Comparison of ENCODE assay signal across 22 cellular contexts in the genomic region with DNA sequence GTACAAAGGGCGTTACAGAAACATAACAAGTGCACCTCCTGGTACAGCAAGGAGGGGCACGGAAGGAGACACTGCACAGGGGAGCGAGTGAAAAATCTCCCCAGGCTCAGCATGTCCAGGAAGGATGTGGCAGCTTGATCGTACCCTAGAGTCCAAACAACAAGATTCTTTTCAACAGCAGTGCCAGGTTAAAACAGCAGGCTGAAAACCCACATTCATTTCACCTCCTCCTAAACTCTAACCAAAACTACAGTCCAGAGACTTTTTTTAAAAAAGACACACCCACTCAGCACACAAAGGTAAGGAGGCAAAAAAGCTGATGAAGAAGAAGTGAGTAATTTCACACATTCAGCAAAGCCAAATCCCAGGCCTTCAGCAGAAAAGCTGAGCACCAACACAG.
DNase-seq lines count a peak whose midpoint lies in the region; ATAC-seq and TF ChIP-seq lines count a peak whose summit lies in the region.
"Had no signal": no experiment of that assay in that cellular context is flagged by ENCODE, and none has a peak within 500 bp of the region (broad histone marks: within the 10 kb centered on the region; RNA-seq: fewer than 3 reads in every experiment).

No MANE protein-coding gene starts in this region.

- no peaks in the 10 kb centered on the region for H3K27me3 Mint-ChIP-seq in activated T-cell treated with anti-CD3 and anti-CD28 coated beads, Interleukin-2, amount 50 U/mL, for 24 hours
- H3K27me3 Mint-ChIP-seq in WTC11 (ENCODE audit: low read depth): no peaks in the 10 kb centered on the region
- H3K27me3 Mint-ChIP-seq in activated naive CD8-positive, alpha-beta T cell treated with anti-CD3 and anti-CD28 coated beads, Interleukin-2, amount 10 ng/mL, durations not matched to agents 7 days and 5 days: no peaks in the 10 kb centered on the region
- no peaks in the 10 kb centered on the region for H3K27me3 Mint-ChIP-seq in stimulated activated naive B cell treated with anti-CD40 and anti-IgM and Interleukin-4, amounts not matched to agents 10 μg/mL and 1 μg/mL and 100 μg/mL, for 72 hours

- no peak overlapping the region for H3K4me3 ChIP-seq in OCI-LY7 (ENCODE audit: low read depth, low read length, poor library complexity, severe bottlenecking)
- H3K4me3 ChIP-seq: gastroesophageal sphincter, prostate gland, skin epidermis, thyroid gland had no signal

- intact Hi-C loops in OCI-LY7 (cut with micrococcal nuclease; ENCODE audit: unreplicated experiment): no loop called here

- BruUV-seq in OCI-LY7 (replicated peaks; lab: Mats Ljungman, UMichigan): no TSS peak

- no peaks in the 10 kb centered on the region for H3K4me1 ChIP-seq in OCI-LY7 (ENCODE audit: insufficient read depth, low read length, poor library complexity, severe bottlenecking)
- H3K4me1 ChIP-seq: prostate gland, thyroid gland had no signal

- H2AFZ ChIP-seq in OCI-LY7 (ENCODE audit: low read length): no peak overlapping the region

- H4K20me1 ChIP-seq in OCI-LY7 (ENCODE audit: insufficient read depth, low read length): no peaks in the 10 kb centered on the region

- peak overlapping the region; percentile 48 for H3K4me3 Mint-ChIP-seq in activated T-cell treated with anti-CD3 and anti-CD28 coated beads, Interleukin-2, amount 50 U/mL, for 24 hours
- H3K4me3 Mint-ChIP-seq in WTC11: no peak overlapping the region
- peak overlapping the region; percentile 45 for H3K4me3 Mint-ChIP-seq in activated naive CD8-positive, alpha-beta T cell treated with anti-CD3 and anti-CD28 coated beads, Interleukin-2, amount 10 ng/mL, durations not matched to agents 7 days and 5 days
- no peak overlapping the region for H3K4me3 Mint-ChIP-seq in stimulated activated naive B cell treated with anti-CD40 and anti-IgM and Interleukin-4, amounts not matched to agents 10 μg/mL and 1 μg/mL and 100 μg/mL, for 72 hours
- H3K4me3 Mint-ChIP-seq: nephron progenitor cell had no signal

- H3K9me2 ChIP-seq in OCI-LY7 (ENCODE audit: insufficient read depth, low read length): no peaks in the 10 kb centered on the region

- CTCF ChIA-PET in WTC11 (lab: Charles Lee) (interaction anchor here (1.5 to 2.0 kb wide), 2 partner anchors 12 to 254 kb away, joined by 6 read pairs; no protein-coding TSS in a partner anchor), OCI-LY7 (lab: Charles Lee; ENCODE audit: unreplicated experiment) (no interaction called here)

- no peaks in the 10 kb centered on the region for H3K79me2 ChIP-seq in OCI-LY7 (ENCODE audit: insufficient read depth, low read depth, low read length)

- ATAC-seq in WTC11: no peak
- peak; percentile 69 for ATAC-seq in activated naive CD8-positive, alpha-beta T cell treated with anti-CD3 and anti-CD28 coated beads, Interleukin-2, amount 10 ng/mL, durations not matched to agents 7 days and 5 days (ENCODE audit: low read depth)
- peak in 1 of 2 donors; percentile 23 for ATAC-seq in stimulated activated naive B cell treated with anti-CD40 and anti-IgM and Interleukin-4, amounts not matched to agents 10 μg/mL and 1 μg/mL and 100 μg/mL, for 72 hours (replicated peaks)
- ATAC-seq: gastroesophageal sphincter, left cardiac atrium, Right ventricle myocardium inferior had no signal

- H3K36me3 ChIP-seq in OCI-LY7 (ENCODE audit: insufficient read depth, low read length): no peaks in the 10 kb centered on the region
- H3K36me3 ChIP-seq: prostate gland, thyroid gland had no signal

- peaks cover 6% of the 10 kb centered on the region for H3K9me3 Mint-ChIP-seq in activated T-cell treated with anti-CD3 and anti-CD28 coated beads, Interleukin-2, amount 50 U/mL, for 24 hours
- no peaks in the 10 kb centered on the region for H3K9me3 Mint-ChIP-seq in WTC11
- H3K9me3 Mint-ChIP-seq in activated naive CD8-positive, alpha-beta T cell treated with anti-CD3 and anti-CD28 coated beads, Interleukin-2, amount 10 ng/mL, durations not matched to agents 7 days and 5 days: no peaks in the 10 kb centered on the region
- no peaks in the 10 kb centered on the region for H3K9me3 Mint-ChIP-seq in stimulated activated naive B cell treated with anti-CD40 and anti-IgM and Interleukin-4, amounts not matched to agents 10 μg/mL and 1 μg/mL and 100 μg/mL, for 72 hours
- H3K9me3 Mint-ChIP-seq: nephron progenitor cell had no signal

- TF ChIP-seq CTCF in WTC11 (IDR thresholded peaks at IDR 0.05): no peak
- TF ChIP-seq CTCF in OCI-LY7 (conservative IDR thresholded peaks at IDR 0.05; ENCODE audit: low read length): no peak

- H3K27ac Mint-ChIP-seq in activated T-cell treated with anti-CD3 and anti-CD28 coated beads, Interleukin-2, amount 50 U/mL, for 24 hours: peak overlapping the region; percentile 93
- peak overlapping the region; percentile 60; the same call in 1 of the 2 replicates for H3K27ac Mint-ChIP-seq in WTC11
- H3K27ac Mint-ChIP-seq in activated naive CD8-positive, alpha-beta T cell treated with anti-CD3 and anti-CD28 coated beads, Interleukin-2, amount 10 ng/mL, durations not matched to agents 7 days and 5 days: peak overlapping the region; percentile 61
- peak overlapping the region; percentile 62 for H3K27ac Mint-ChIP-seq in stimulated activated naive B cell treated with anti-CD40 and anti-IgM and Interleukin-4, amounts not matched to agents 10 μg/mL and 1 μg/mL and 100 μg/mL, for 72 hours
- H3K27ac Mint-ChIP-seq: nephron progenitor cell had no signal

- POLR2A ChIA-PET in WTC11 (lab: Charles Lee): no interaction called here
- POLR2A ChIA-PET in activated naive CD8-positive, alpha-beta T cell treated with anti-CD3 and anti-CD28 coated beads, Interleukin-2, amount 10 ng/mL, durations not matched to agents 7 days and 5 days (lab: Charles Lee): interaction anchor here (1.7 kb wide), 1 partner anchor 28 kb away, joined by 5 read pairs; no protein-coding TSS in a partner anchor
- POLR2A ChIA-PET in OCI-LY7 (lab: Charles Lee): interaction anchor here (1.1 kb wide), 1 partner anchor 13 kb away, joined by 3 read pairs; no protein-coding TSS in a partner anchor

- H3K27ac ChIP-seq in OCI-LY7 (ENCODE audit: low read depth, low read length, poor library complexity, severe bottlenecking): no peak overlapping the region
- H3K27ac ChIP-seq: C4-2B, gastroesophageal sphincter, prostate gland, thyroid gland had no signal

- H3K4me1 Mint-ChIP-seq in activated T-cell treated with anti-CD3 and anti-CD28 coated beads, Interleukin-2, amount 50 U/mL, for 24 hours (ENCODE audit: low read depth): peaks cover 88% of the 10 kb centered on the region
- 0 out of 2 replicates have a peak, but pooled peaks cover 2% of the 10 kb centered on the region for H3K4me1 Mint-ChIP-seq in WTC11
- peaks cover 43% of the 10 kb centered on the region for H3K4me1 Mint-ChIP-seq in activated naive CD8-positive, alpha-beta T cell treated with anti-CD3 and anti-CD28 coated beads, Interleukin-2, amount 10 ng/mL, durations not matched to agents 7 days and 5 days
- peaks cover 18 to 39% of the 10 kb centered on the region in 2 donors for H3K4me1 Mint-ChIP-seq in stimulated activated naive B cell treated with anti-CD40 and anti-IgM and Interleukin-4, amounts not matched to agents 10 μg/mL and 1 μg/mL and 100 μg/mL, for 72 hours
- H3K4me1 Mint-ChIP-seq: nephron progenitor cell had no signal

- no peaks in the 10 kb centered on the region for H3K9me3 ChIP-seq in OCI-LY7 (ENCODE audit: low read length)
- H3K9me3 ChIP-seq: gastroesophageal sphincter, prostate gland, thyroid gland had no signal

- peak; percentile 45 for DNase-seq in activated T-cell treated with anti-CD3 and anti-CD28 coated beads, Interleukin-2, amount 50 U/mL, for 24 hours
- no peak for DNase-seq in activated T-cell treated with anti-CD3 and anti-CD28 coated beads, Interleukin-2, amount 50 U/mL, for 48 hours
- no peak for DNase-seq in WTC11 (ENCODE audit: low spot score)
- DNase-seq in activated naive CD8-positive, alpha-beta T cell treated with anti-CD3 and anti-CD28 coated beads, Interleukin-2, amount 10 ng/mL, durations not matched to agents 7 days and 5 days: no peak
- DNase-seq in stimulated activated naive B cell treated with anti-CD40 and anti-IgM and Interleukin-4, amounts not matched to agents 10 μg/mL and 1 μg/mL and 100 μg/mL, for 72 hours: no peak
- DNase-seq in UCSD-AML1 (lab: John Stamatoyannopoulos, UW; ENCODE audit: unreplicated experiment): no peak
- DNase-seq in OCI-LY7 (ENCODE audit: low spot score): no peak
- no peak for DNase-seq in RKO (ENCODE audit: low spot score)
- DNase-seq: erythroblast, GF-D8, left cardiac atrium, mesendoderm, NCI-H1105 treated with DMSO at 0.1 percent for 48 hours, NCI-H2171, NCI-H526 treated with DMSO at 0.1 percent for 48 hours, nephron progenitor cell, thyroid gland had no signal

- H3K4me2 ChIP-seq in OCI-LY7 (ENCODE audit: low read length): no peak overlapping the region

- H3K36me3 Mint-ChIP-seq in activated T-cell treated with anti-CD3 and anti-CD28 coated beads, Interleukin-2, amount 50 U/mL, for 24 hours (ENCODE audit: low read depth): peaks cover 79% of the 10 kb centered on the region
- H3K36me3 Mint-ChIP-seq in WTC11: peaks cover 3% of the 10 kb centered on the region; the same call in 1 of the 2 replicates
- peaks cover 48% of the 10 kb centered on the region for H3K36me3 Mint-ChIP-seq in activated naive CD8-positive, alpha-beta T cell treated with anti-CD3 and anti-CD28 coated beads, Interleukin-2, amount 10 ng/mL, durations not matched to agents 7 days and 5 days
- H3K36me3 Mint-ChIP-seq in stimulated activated naive B cell treated with anti-CD40 and anti-IgM and Interleukin-4, amounts not matched to agents 10 μg/mL and 1 μg/mL and 100 μg/mL, for 72 hours: peaks cover 49 to 59% of the 10 kb centered on the region in 2 donors

TF ChIP-seq in WTC11, 78 proteins besides CTCF, POLR2A, EP300 and RAD21 (continues in another document):
- TF ChIP-seq ETV6 (CRISPR knock-in tag; IDR thresholded peaks at IDR 0.05) (no peak), HMGXB4 (CRISPR knock-in tag; IDR thresholded peaks at IDR 0.05) (no peak), ZNF423 (CRISPR knock-in tag; IDR thresholded peaks at IDR 0.05) (no peak), FOXJ3 (CRISPR knock-in tag; IDR thresholded peaks at IDR 0.05; ENCODE audit: borderline replicate concordance) (no peak), ZNF138 (CRISPR knock-in tag; conservative IDR thresholded peaks at IDR 0.05) (no peak), ZNF671 (CRISPR knock-in tag; IDR thresholded peaks at IDR 0.05) (no peak), TCF7 (CRISPR knock-in tag; IDR thresholded peaks at IDR 0.05; ENCODE audit: low read depth) (no peak)

Comparison
In these comparisons a context has a peak if more than half of its experiments do, and no peak if none do; other contexts are left out.
1. H3K4me3 Mint-ChIP-seq: peak in activated T-cell treated with anti-CD3 and anti-CD28 coated beads, Interleukin-2, amount 50 U/mL, for 24 hours (single experiment) and activated naive CD8-positive, alpha-beta T cell treated with anti-CD3 and anti-CD28 coated beads, Interleukin-2, amount 10 ng/mL, durations not matched to agents 7 days and 5 days (single experiment); none in WTC11 (single experiment) and stimulated activated naive B cell treated with anti-CD40 and anti-IgM and Interleukin-4, amounts not matched to agents 10 μg/mL and 1 μg/mL and 100 μg/mL, for 72 hours (0 of 2).
2. Peak in every context shown above with its lines, with median percentiles within 50 percentile points of each other: H3K27ac Mint-ChIP-seq.